In the genomic region with DNA sequence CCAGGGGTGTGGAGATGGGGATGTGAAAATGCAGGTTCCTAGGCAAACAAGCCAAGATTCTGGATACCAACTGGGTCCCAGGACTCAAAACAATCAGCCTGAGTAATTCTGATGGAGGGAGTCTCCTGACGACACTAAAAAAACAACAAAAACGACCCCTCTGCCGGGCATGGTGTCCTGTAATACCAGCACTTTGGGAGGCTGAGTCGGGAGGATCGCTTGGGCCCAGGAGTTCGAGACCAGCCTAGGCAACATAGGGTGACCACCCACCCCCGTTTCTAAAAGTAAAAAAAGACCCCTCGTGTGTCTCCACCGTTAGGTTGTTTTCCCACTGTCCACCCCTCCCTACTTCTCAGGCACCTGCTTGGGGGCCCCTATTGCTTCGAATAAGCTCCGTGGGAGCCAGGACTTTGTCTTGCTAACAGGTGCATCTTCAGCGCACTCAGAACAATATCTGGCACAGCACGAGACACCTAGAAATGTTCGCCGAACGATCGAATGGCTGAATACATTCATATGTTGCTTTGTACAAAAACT, we compare ENCODE assay signal across 8 cellular contexts. TPM values are rescaled to one million over a fixed set of nuclear protein-coding genes. Genes with fewer than 3 reads are reported as not detected.
DNase-seq lines count a peak whose midpoint lies in the region; FAIRE-seq lines count a peak whose summit lies in the region.

No MANE protein-coding gene starts in this region.

- peak overlapping the region; percentile 92 for H4K8ac ChIP-seq in trophoblast cell (ENCODE audit: low read depth, low read length)

- WGBS in trophoblast cell (ENCODE audit: extremely low coverage, insufficient coverage, insufficient read length) = no CpG with 5 or more reads among the region's 17 CpGs

- H3K9me3 ChIP-seq in SJSA1 (replicated peaks) (no peaks in the 10 kb centered on the region), trophoblast cell (ENCODE audit: insufficient read depth, low read depth, low read length) (no peaks in the 10 kb centered on the region)

- no peak overlapping the region for H3K23ac ChIP-seq in trophoblast cell (ENCODE audit: low read length)

- H3K27me3 ChIP-seq in SJSA1 (replicated peaks) (no peaks in the 10 kb centered on the region), trophoblast cell (ENCODE audit: insufficient read depth, low read length) (no peaks in the 10 kb centered on the region)

- H2BK5ac ChIP-seq in trophoblast cell (ENCODE audit: low read depth, low read length, poor library complexity) = no peak overlapping the region

- H2BK12ac ChIP-seq in trophoblast cell (ENCODE audit: low read length) = no peak overlapping the region

- H3K9ac ChIP-seq in trophoblast cell (ENCODE audit: low read length) = peak overlapping the region; percentile 28

- H3K4me3 ChIP-seq in SJSA1 (peak overlapping the region; percentile 82), trophoblast cell (ENCODE audit: low read depth, low read length) (peak overlapping the region; percentile 87)

- H3K36me3 ChIP-seq in SJSA1 = peaks cover 39% of the 10 kb centered on the region
- H3K36me3 ChIP-seq in trophoblast cell (ENCODE audit: control insufficient read depth in 1 of 2, insufficient read depth in 2 of 2, low read length in 2 of 2) = peaks cover 3 to 7% of the 10 kb centered on the region in 2 experiments

- H3K14ac ChIP-seq in trophoblast cell (ENCODE audit: low read length) = peak overlapping the region; percentile 99

- peak overlapping the region; percentile 92 for H3K4ac ChIP-seq in trophoblast cell (ENCODE audit: low read depth, low read length)

- H3K27ac ChIP-seq in SJSA1 (peak overlapping the region; percentile 89), epithelial cell of prostate (peak overlapping the region; percentile 88), trophoblast cell (ENCODE audit: low read depth, low read length) (peak overlapping the region; percentile 85)

- DNase-seq in ELF-1 (ENCODE audit: low read depth, low spot score) = peak; percentile 21
- DNase-seq in SJSA1 (ENCODE audit: low read depth in 1 of 2, low spot score in 2 of 2) = no peak
- no peak for DNase-seq in epithelial cell of prostate (ENCODE audit: low read depth, low spot score)
- DNase-seq in trophoblast cell = no peak
- DNase-seq in AML-193 (lab: John Stamatoyannopoulos, UW) = no peak
- DNase-seq in NCI-H226 = no peak
- no peak for DNase-seq in iPS-NIHi7 (ENCODE audit: extremely low spot score)
- no peak for DNase-seq in urothelium cell line (ENCODE audit: low spot score)

- H3K18ac ChIP-seq in trophoblast cell (ENCODE audit: low read length) = peak overlapping the region; percentile 98

- peaks cover 16% of the 10 kb centered on the region for H3K79me1 ChIP-seq in trophoblast cell (ENCODE audit: low read length)

- H3K4me1 ChIP-seq in SJSA1 (replicated peaks) (peaks cover 8% of the 10 kb centered on the region; the same call in 1 of the 2 replicates), trophoblast cell (ENCODE audit: control insufficient read depth in 1 of 2, insufficient read depth in 2 of 2, low read length in 2 of 2) (peaks cover 0 to 6% of the 10 kb centered on the region in 2 experiments)

- peaks cover 19% of the 10 kb centered on the region for H3K79me2 ChIP-seq in trophoblast cell (ENCODE audit: control insufficient read depth, insufficient read depth, low read length, poor library complexity)

- H4K91ac ChIP-seq in trophoblast cell (ENCODE audit: low read depth, low read length) = no peak overlapping the region

- H3K4me2 ChIP-seq in trophoblast cell (ENCODE audit: low read length) = peak overlapping the region; percentile 78

- peak overlapping the region; percentile 41 for H2AFZ ChIP-seq in trophoblast cell (ENCODE audit: insufficient read depth, low read length, poor library complexity)

- H2AK5ac ChIP-seq in trophoblast cell (ENCODE audit: low read length) = no peak overlapping the region

- peak overlapping the region; percentile 87 for H4K12ac ChIP-seq in trophoblast cell (ENCODE audit: low read depth, low read length)

- no peak for FAIRE-seq in urothelium cell line (lab: Jason Lieb, UNC)

- H2BK120ac ChIP-seq in trophoblast cell (ENCODE audit: insufficient read depth, low read length, poor library complexity) = peak overlapping the region; percentile 71

RNA-seq across cellular contexts. Expression of a gene that starts 0.7 kb away (rescaled TPM):
- 6.7 and 20.9 TPM in 2 replicates for total RNA-seq in SJSA1 (2014; rRNA removed; shearing (Covaris generic))
- 7.4 and 7.8 TPM in 2 replicates for polyA plus RNA-seq in trophoblast cell (2013)
